In the genomic region with DNA sequence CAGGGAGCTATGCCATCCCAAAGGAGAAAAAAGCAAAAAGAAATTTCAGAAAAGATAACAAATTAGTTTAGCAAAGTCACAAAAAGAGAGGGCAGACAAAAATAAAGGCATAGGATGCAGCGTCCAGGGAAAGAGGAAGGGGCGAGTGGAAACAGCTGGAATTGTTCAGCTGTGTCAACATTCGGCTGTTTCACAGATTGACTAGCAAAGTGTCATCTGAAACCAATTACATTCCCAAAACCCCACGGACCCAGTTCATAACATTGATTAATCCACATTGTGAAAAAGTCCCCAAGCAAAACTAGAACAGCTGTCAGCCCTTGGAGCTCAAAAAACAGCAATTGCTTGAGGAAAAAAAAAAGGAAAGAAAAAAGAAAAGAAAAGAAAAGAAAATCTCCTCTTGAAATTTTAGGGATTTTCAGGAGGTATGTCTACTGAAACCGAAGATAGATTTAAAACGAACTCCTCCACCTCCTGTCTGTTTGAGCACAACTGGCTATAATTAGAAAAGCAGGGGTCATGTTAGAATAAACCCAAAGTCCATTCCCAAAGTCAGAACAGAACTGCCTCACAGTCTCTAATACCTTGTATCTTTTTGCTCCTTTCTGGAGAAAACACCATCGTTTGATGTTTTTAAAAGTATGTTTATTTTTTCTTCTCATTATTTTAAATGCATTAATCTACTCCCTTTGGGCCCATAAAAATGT, we compare ENCODE assay signal across 13 cellular contexts.
DNase-seq lines count a peak whose midpoint lies in the region.
"Had no signal": no experiment of that assay in that cellular context is flagged by ENCODE, and none has a peak within 500 bp of the region (broad histone marks: within the 10 kb centered on the region; RNA-seq: fewer than 3 reads in every experiment).

No MANE protein-coding gene starts in this region.

- peak; percentile 6 for DNase-seq in NCI-H82 (lab: John Stamatoyannopoulos, UW)
- DNase-seq in NCI-H82 treated with DMSO at 0.1 percent for 48 hours (lab: John Stamatoyannopoulos, UW; ENCODE audit: unreplicated experiment), result no peak
- DNase-seq in NCI-H748 treated with DMSO at 0.1 percent for 48 hours (lab: John Stamatoyannopoulos, UW), result peak; percentile 50
- DNase-seq in fibroblast of gingiva (ENCODE audit: low read depth), result peak; percentile 47
- peak; percentile 21 for DNase-seq in stromal cell of bone marrow (ENCODE audit: low read depth)
- DNase-seq in ecto neural progenitor cell (ENCODE audit: low spot score), result no peak
- DNase-seq in CD1c-positive myeloid dendritic cell (ENCODE audit: extremely low spot score), result no peak
- no peak for DNase-seq in NCI-H2107 (lab: John Stamatoyannopoulos, UW)
- DNase-seq: activated CD4-positive, alpha-beta T cell treated with anti-CD3 and anti-CD28 coated beads, Interleukin-2, amount 50 U/mL, for 4 hours; activated T-cell treated with anti-CD3 and anti-CD28 coated beads, Interleukin-2, amount 50 U/mL, for 72 hours; kidney; NCI-H187; posterior cingulate gyrus had no signal

Comparison
In these comparisons a context has a peak if more than half of its experiments do, and no peak if none do; other contexts are left out.
1. DNase-seq: peak in NCI-H82 (single experiment), NCI-H748 treated with DMSO at 0.1 percent for 48 hours (single experiment), fibroblast of gingiva (single experiment) and stromal cell of bone marrow (single experiment); none in NCI-H82 treated with DMSO at 0.1 percent for 48 hours (single experiment), ecto neural progenitor cell (single experiment), CD1c-positive myeloid dendritic cell (single experiment) and NCI-H2107 (single experiment).